12 cellular contexts compared by ENCODE assay signal in the genomic region with DNA sequence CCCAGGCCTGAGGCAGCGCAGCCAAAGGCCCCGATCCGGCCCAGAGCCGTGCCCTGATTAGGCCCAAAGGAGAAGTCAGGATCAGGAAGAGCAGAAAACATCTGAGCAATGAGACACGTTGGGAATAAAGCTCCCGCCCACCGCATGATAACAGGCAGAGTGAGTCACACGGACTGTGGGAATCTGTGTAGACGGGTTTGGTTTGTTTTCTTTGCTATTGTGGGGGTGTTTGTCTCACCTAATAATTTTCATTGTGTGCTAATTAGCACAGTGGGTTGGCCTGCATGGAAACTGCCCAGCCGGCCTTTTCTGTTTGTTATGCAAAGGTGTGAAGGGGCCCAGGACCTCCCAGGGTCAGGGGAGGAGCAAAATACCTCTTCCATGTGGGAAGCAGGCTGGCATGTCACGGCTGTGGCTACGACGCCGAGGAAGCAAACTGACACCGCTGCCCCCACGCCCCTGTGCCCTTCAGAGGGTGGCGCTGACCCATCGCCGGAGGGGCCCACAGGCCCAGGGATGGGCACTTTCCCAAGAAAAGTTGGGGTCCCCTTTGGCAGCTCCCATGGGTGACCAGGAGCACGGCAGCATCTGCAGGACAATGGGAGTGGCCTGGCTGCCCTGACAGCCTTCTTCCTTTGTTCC.
DNase-seq lines count a peak whose midpoint lies in the region; ATAC-seq and TF ChIP-seq lines count a peak whose summit lies in the region.
"Had no signal": no experiment of that assay in that cellular context is flagged by ENCODE, and none has a peak within 500 bp of the region (broad histone marks: within the 10 kb centered on the region; RNA-seq: fewer than 3 reads in every experiment).

No MANE protein-coding gene starts in this region.

- H3K9ac ChIP-seq in HUES64 (ENCODE audit: low read depth, low read length) = no peak overlapping the region

- no peaks in the 10 kb centered on the region for H3K9me3 Mint-ChIP-seq in endothelial cell (ENCODE audit: unreplicated experiment)
- H3K9me3 Mint-ChIP-seq in activated CD4-positive, alpha-beta memory T cell treated with anti-CD3 and anti-CD28 coated beads for 36 hours = no peaks in the 10 kb centered on the region

- DNase-seq in A172 (ENCODE audit: low spot score) (peak; percentile 88), endothelial cell (ENCODE audit: low spot score) (no peak), lung microvascular endothelial cell (ENCODE audit: low read depth in 2 of 2) (peak; percentile 71 to 89), MV-4-11 (lab: John Stamatoyannopoulos, UW) (no peak), NCI-H2171 (lab: John Stamatoyannopoulos, UW) (no peak)
- no peak for DNase-seq in activated CD4-positive, alpha-beta memory T cell treated with anti-CD3 and anti-CD28 coated beads for 36 hours
- DNase-seq: activated T-cell treated with anti-CD3 and anti-CD28 coated beads for 4 hours; AML-193; effector CD4-positive, alpha-beta T cell; T-helper 1 cell had no signal

- WGBS in HUES64 = 78% methylated on average over 20 of the region's 20 CpGs

- peak overlapping the region; percentile 36 for H3K27ac Mint-ChIP-seq in endothelial cell (ENCODE audit: unreplicated experiment)
- no peak overlapping the region for H3K27ac Mint-ChIP-seq in activated CD4-positive, alpha-beta memory T cell treated with anti-CD3 and anti-CD28 coated beads for 36 hours

- no peaks in the 10 kb centered on the region for H3K9me3 ChIP-seq in HUES64 (ENCODE audit: insufficient read depth, low read depth, low read length)

- intact Hi-C loops in activated CD4-positive, alpha-beta memory T cell treated with anti-CD3 and anti-CD28 coated beads for 36 hours (cut with micrococcal nuclease) = no loop called here

- peaks cover 10% of the 10 kb centered on the region for H3K4me1 Mint-ChIP-seq in endothelial cell (ENCODE audit: unreplicated experiment)
- no peaks in the 10 kb centered on the region for H3K4me1 Mint-ChIP-seq in activated CD4-positive, alpha-beta memory T cell treated with anti-CD3 and anti-CD28 coated beads for 36 hours (ENCODE audit: low read depth)

- CTCF ChIA-PET in activated CD4-positive, alpha-beta memory T cell treated with anti-CD3 and anti-CD28 coated beads for 36 hours (lab: Charles Lee) = no interaction called here

- no peaks in the 10 kb centered on the region for H3K27me3 ChIP-seq in HUES64 (ENCODE audit: insufficient read depth, low read length)

- H3K27me3 Mint-ChIP-seq in endothelial cell (ENCODE audit: unreplicated experiment) = peaks cover 11% of the 10 kb centered on the region
- H3K27me3 Mint-ChIP-seq in activated CD4-positive, alpha-beta memory T cell treated with anti-CD3 and anti-CD28 coated beads for 36 hours = peaks cover 5% of the 10 kb centered on the region

- H3K36me3 ChIP-seq in HUES64 (ENCODE audit: insufficient read depth, low read length) = no peaks in the 10 kb centered on the region

- no peak overlapping the region for H3K4me3 Mint-ChIP-seq in endothelial cell (ENCODE audit: unreplicated experiment)
- H3K4me3 Mint-ChIP-seq in activated CD4-positive, alpha-beta memory T cell treated with anti-CD3 and anti-CD28 coated beads for 36 hours = no peak overlapping the region

- no peaks in the 10 kb centered on the region for H3K4me1 ChIP-seq in HUES64 (ENCODE audit: insufficient read depth, low read length)

- no peak overlapping the region for H3K4me3 ChIP-seq in HUES64 (ENCODE audit: low read length)

- peak overlapping the region; percentile 60; the same call in 1 of the 2 replicates for H3K27ac ChIP-seq in HUES64 (ENCODE audit: low read depth, low read length)

- POLR2A ChIA-PET in activated CD4-positive, alpha-beta memory T cell treated with anti-CD3 and anti-CD28 coated beads for 36 hours (lab: Charles Lee) = no interaction called here

- H3K36me3 Mint-ChIP-seq in endothelial cell (ENCODE audit: low read depth, unreplicated experiment) = peaks cover 6% of the 10 kb centered on the region
- H3K36me3 Mint-ChIP-seq in activated CD4-positive, alpha-beta memory T cell treated with anti-CD3 and anti-CD28 coated beads for 36 hours = no peaks in the 10 kb centered on the region

- no peak for TF ChIP-seq CTCF in endothelial cell (IDR thresholded peaks at IDR 0.05; ENCODE audit: unreplicated experiment)

- no peak for ATAC-seq in GM21423 (IDR thresholded peaks at IDR 0.05; ENCODE audit: unreplicated experiment)

Comparison
In these comparisons a context has a peak if more than half of its experiments do, and no peak if none do; other contexts are left out.
1. DNase-seq: peak in A172 (single experiment) and lung microvascular endothelial cell (2 of 2); none in endothelial cell (single experiment), MV-4-11 (single experiment), activated CD4-positive, alpha-beta memory T cell treated with anti-CD3 and anti-CD28 coated beads for 36 hours (single experiment) and NCI-H2171 (single experiment).